21 cellular contexts compared by ENCODE assay signal in the genomic region with DNA sequence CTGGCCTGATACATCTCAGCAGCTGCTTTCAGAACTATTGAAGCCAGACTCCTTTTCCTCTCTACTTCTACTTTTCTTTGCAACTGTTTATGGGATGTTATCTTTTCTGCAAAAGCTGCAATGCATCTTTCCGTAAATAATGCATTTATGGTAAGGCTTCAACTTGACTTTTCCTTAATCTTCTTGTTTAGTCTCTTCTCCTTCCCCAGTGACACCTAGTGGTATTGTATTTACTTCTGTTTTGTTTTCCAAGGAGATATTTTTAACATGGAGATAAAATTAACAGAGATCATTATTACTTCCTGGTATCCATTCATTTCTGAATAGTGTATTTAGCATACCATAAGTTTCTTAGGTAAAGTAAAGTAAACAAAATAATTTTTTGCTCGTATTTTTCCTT.
A peak's percentile ranks its signal among the peaks of the same experiment; 100 is the strongest.
DNase-seq lines count a peak whose midpoint lies in the region; ATAC-seq and TF ChIP-seq lines count a peak whose summit lies in the region.
"Had no signal": no experiment of that assay in that cellular context is flagged by ENCODE, and none has a peak within 500 bp of the region (broad histone marks: within the 10 kb centered on the region; RNA-seq: fewer than 3 reads in every experiment).

No MANE protein-coding gene starts in this region.

- H3K9me3 ChIP-seq in A673 (ENCODE audit: low read depth, low read length, poor library complexity, severe bottlenecking) (no peaks in the 10 kb centered on the region), prostate gland (no peaks in the 10 kb centered on the region), sigmoid colon (peaks cover 0 to 4% (median 0%) of the 10 kb centered on the region in 4 donors)
- H3K9me3 ChIP-seq: esophagus squamous epithelium, right atrium auricular region, upper lobe of left lung had no signal

- DNase-seq in A673 (ENCODE audit: low spot score) = peak; percentile 11
- DNase-seq in astrocyte of the spinal cord (ENCODE audit: low read depth, low spot score) = peak; percentile 4
- peak; percentile 26 for DNase-seq in left kidney (ENCODE audit: low read depth, low spot score)
- no peak for DNase-seq in activated CD8-positive, alpha-beta memory T cell treated with anti-CD3 and anti-CD28 coated beads for 24 hours
- DNase-seq in prostate gland (ENCODE audit: low spot score) = no peak
- no peak for DNase-seq in sigmoid colon
- DNase-seq: activated CD4-positive, alpha-beta memory T cell treated with anti-CD3 and anti-CD28 coated beads, Interleukin-2, amount 10 ng/mL, durations not matched to agents 7 days and 5 days; activated T-cell treated with anti-CD3 and anti-CD28 coated beads, Interleukin-2, amount 50 U/mL, for 72 hours; CD8-positive, alpha-beta T cell; dorsolateral prefrontal cortex; esophagus squamous epithelium; islet precursor cell; NCI-H1417; stimulated activated naive CD8-positive, alpha-beta T cell treated with anti-CD3 and anti-CD28 coated beads, Interleukin-15, amount 100 ng/mL, for 72 hours; upper lobe of left lung; WERI-Rb-1 had no signal

- H3K36me3 ChIP-seq in A673 (ENCODE audit: insufficient read depth, low read length, poor library complexity, severe bottlenecking) (no peaks in the 10 kb centered on the region), prostate gland (no peaks in the 10 kb centered on the region), sigmoid colon (no peaks in the 10 kb centered on the region)
- H3K36me3 ChIP-seq: esophagus squamous epithelium, right atrium auricular region, upper lobe of left lung, WERI-Rb-1 had no signal

- intact Hi-C loops in A673 (cut with micrococcal nuclease; ENCODE audit: unreplicated experiment) = no loop called here
- intact Hi-C loops in prostate gland (cut with DNase I) = no loop called here
- intact Hi-C loops in sigmoid colon (cut with DNase I) = no loop called here

- TF ChIP-seq CTCF in A673 (conservative IDR thresholded peaks at IDR 0.05; ENCODE audit: low read depth, low read length) (peak; percentile 33; the same call in 1 of the 2 replicates), astrocyte of the spinal cord (IDR thresholded peaks at IDR 0.05; ENCODE audit: low read depth, low read length) (peak; percentile 28), prostate gland (IDR thresholded peaks at IDR 0.05) (no peak), sigmoid colon (IDR thresholded peaks at IDR 0.05) (no peak)

- H3K4me3 ChIP-seq in A673 (ENCODE audit: low read depth, low read length, poor library complexity, severe bottlenecking) (no peak overlapping the region), astrocyte of the spinal cord (ENCODE audit: low read depth, low read length) (no peak overlapping the region), prostate gland (no peak overlapping the region), sigmoid colon (no peak overlapping the region)
- H3K4me3 ChIP-seq: dorsolateral prefrontal cortex, esophagus squamous epithelium, K562, right atrium auricular region, upper lobe of left lung had no signal

- CTCF ChIA-PET in A673 (lab: Charles Lee) = no interaction called here

- H3K27ac ChIP-seq in A673 (ENCODE audit: low read depth, low read length, poor library complexity, severe bottlenecking) = no peak overlapping the region
- no peak overlapping the region for H3K27ac ChIP-seq in prostate gland
- no peak overlapping the region for H3K27ac ChIP-seq in sigmoid colon
- H3K27ac ChIP-seq: dorsolateral prefrontal cortex, esophagus squamous epithelium, right atrium auricular region, upper lobe of left lung, WERI-Rb-1 had no signal

- H3K4me1 ChIP-seq in A673 (ENCODE audit: insufficient read depth, low read length, poor library complexity, severe bottlenecking) (no peaks in the 10 kb centered on the region), prostate gland (replicated peaks) (no peaks in the 10 kb centered on the region), sigmoid colon (no peaks in the 10 kb centered on the region)
- H3K4me1 ChIP-seq: esophagus squamous epithelium, right atrium auricular region, upper lobe of left lung had no signal

- no peak for TF ChIP-seq EP300 in Ishikawa (IDR thresholded peaks at IDR 0.05; ENCODE audit: borderline replicate concordance)
- no peak for TF ChIP-seq EP300 in sigmoid colon (IDR thresholded peaks at IDR 0.05)

- WGBS in prostate gland = 16% methylated on average over 2 of the region's 2 CpGs
- WGBS in sigmoid colon, 2 donors = 18 to 50% methylated on average over 2 of the region's 2 CpGs

- ATAC-seq in HG03432 (IDR thresholded peaks at IDR 0.05; ENCODE audit: unreplicated experiment) = no peak
- ATAC-seq: activated naive CD4-positive, alpha-beta T cell treated with anti-CD3 and anti-CD28 coated beads, Interleukin-2, amount 50 U/mL, for 72 hours; activated T-cell treated with anti-CD3 and anti-CD28 coated beads, Interleukin-2, amount 50 U/mL, for 72 hours; CD8-positive, alpha-beta T cell; K562; stimulated activated naive CD8-positive, alpha-beta T cell treated with anti-CD3 and anti-CD28 coated beads, Interleukin-15, amount 100 ng/mL, for 72 hours had no signal

- POLR2A ChIA-PET in A673 (lab: Charles Lee; ENCODE audit: low non-redundant PET) = interaction anchor here (0.5 kb wide), 1 partner anchor 1547 kb away, joined by 3 read pairs; no protein-coding TSS in a partner anchor

- H3K27me3 ChIP-seq in A673 (replicated peaks; ENCODE audit: insufficient read depth, low read depth, low read length, poor library complexity) = no peaks in the 10 kb centered on the region
- no peaks in the 10 kb centered on the region for H3K27me3 ChIP-seq in prostate gland (replicated peaks; ENCODE audit: insufficient read depth)
- H3K27me3 ChIP-seq in sigmoid colon = no peaks in the 10 kb centered on the region
- H3K27me3 ChIP-seq: dorsolateral prefrontal cortex, esophagus squamous epithelium, right atrium auricular region, upper lobe of left lung had no signal

- in situ Hi-C loops in astrocyte of the spinal cord (cut with HindIII; ENCODE audit: low sequenced_read_pairs) = no loop called here

- no TSS peak for BruUV-seq in A673 (replicated peaks; lab: Mats Ljungman, UMichigan)

- TF ChIP-seq RAD21 in Ishikawa (IDR thresholded peaks at IDR 0.05; ENCODE audit: low read depth) = peak; percentile 33; the same call in 1 of the 2 replicates

- no peak for TF ChIP-seq POLR2A in prostate gland (IDR thresholded peaks at IDR 0.05)
- no peak for TF ChIP-seq POLR2A in sigmoid colon (IDR thresholded peaks at IDR 0.05)

TF ChIP-seq in Ishikawa, 13 proteins besides CTCF, POLR2A, EP300 and RAD21:
- TF ChIP-seq ZBTB7A (IDR thresholded peaks at IDR 0.05; ENCODE audit: low read depth) = no peak
- no peak for TF ChIP-seq CREB1 (IDR thresholded peaks at IDR 0.05; ENCODE audit: low read depth)
- no peak for TF ChIP-seq YY1 (IDR thresholded peaks at IDR 0.05; ENCODE audit: low read depth)
- TF ChIP-seq, protein P1, sequence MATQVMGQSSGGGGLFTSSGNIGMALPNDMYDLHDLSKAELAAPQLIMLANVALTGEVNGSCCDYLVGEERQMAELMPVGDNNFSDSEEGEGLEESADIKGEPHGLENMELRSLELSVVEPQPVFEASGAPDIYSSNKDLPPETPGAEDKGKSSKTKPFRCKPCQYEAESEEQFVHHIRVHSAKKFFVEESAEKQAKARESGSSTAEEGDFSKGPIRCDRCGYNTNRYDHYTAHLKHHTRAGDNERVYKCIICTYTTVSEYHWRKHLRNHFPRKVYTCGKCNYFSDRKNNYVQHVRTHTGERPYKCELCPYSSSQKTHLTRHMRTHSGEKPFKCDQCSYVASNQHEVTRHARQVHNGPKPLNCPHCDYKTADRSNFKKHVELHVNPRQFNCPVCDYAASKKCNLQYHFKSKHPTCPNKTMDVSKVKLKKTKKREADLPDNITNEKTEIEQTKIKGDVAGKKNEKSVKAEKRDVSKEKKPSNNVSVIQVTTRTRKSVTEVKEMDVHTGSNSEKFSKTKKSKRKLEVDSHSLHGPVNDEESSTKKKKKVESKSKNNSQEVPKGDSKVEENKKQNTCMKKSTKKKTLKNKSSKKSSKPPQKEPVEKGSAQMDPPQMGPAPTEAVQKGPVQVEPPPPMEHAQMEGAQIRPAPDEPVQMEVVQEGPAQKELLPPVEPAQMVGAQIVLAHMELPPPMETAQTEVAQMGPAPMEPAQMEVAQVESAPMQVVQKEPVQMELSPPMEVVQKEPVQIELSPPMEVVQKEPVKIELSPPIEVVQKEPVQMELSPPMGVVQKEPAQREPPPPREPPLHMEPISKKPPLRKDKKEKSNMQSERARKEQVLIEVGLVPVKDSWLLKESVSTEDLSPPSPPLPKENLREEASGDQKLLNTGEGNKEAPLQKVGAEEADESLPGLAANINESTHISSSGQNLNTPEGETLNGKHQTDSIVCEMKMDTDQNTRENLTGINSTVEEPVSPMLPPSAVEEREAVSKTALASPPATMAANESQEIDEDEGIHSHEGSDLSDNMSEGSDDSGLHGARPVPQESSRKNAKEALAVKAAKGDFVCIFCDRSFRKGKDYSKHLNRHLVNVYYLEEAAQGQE (IDR thresholded peaks at IDR 0.05; ENCODE audit: low read depth) = no peak
- TF ChIP-seq TEAD4 (IDR thresholded peaks at IDR 0.05) = no peak
- TF ChIP-seq, protein P2, sequence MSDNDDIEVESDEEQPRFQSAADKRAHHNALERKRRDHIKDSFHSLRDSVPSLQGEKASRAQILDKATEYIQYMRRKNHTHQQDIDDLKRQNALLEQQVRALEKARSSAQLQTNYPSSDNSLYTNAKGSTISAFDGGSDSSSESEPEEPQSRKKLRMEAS (IDR thresholded peaks at IDR 0.05) = no peak
- no peak for TF ChIP-seq TAF1 (IDR thresholded peaks at IDR 0.05; ENCODE audit: low read depth)
- no peak for TF ChIP-seq TCF12 (IDR thresholded peaks at IDR 0.05; ENCODE audit: low read depth)
- TF ChIP-seq CEBPB (IDR thresholded peaks at IDR 0.05) = no peak
- TF ChIP-seq FOXM1 (IDR thresholded peaks at IDR 0.05; ENCODE audit: borderline replicate concordance, low read depth) = no peak
- TF ChIP-seq, protein P3, sequence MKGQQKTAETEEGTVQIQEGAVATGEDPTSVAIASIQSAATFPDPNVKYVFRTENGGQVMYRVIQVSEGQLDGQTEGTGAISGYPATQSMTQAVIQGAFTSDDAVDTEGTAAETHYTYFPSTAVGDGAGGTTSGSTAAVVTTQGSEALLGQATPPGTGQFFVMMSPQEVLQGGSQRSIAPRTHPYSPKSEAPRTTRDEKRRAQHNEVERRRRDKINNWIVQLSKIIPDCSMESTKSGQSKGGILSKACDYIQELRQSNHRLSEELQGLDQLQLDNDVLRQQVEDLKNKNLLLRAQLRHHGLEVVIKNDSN (IDR thresholded peaks at IDR 0.05) = no peak
- no peak for TF ChIP-seq EGR1 (IDR thresholded peaks at IDR 0.05)
- no peak for TF ChIP-seq NFIC (IDR thresholded peaks at IDR 0.05)

Comparison
In these comparisons a context has a peak if more than half of its experiments do, and no peak if none do; other contexts are left out.
1. DNase-seq: peak in A673 (single experiment), astrocyte of the spinal cord (single experiment) and left kidney (single experiment); none in activated CD8-positive, alpha-beta memory T cell treated with anti-CD3 and anti-CD28 coated beads for 24 hours (single experiment), prostate gland (single experiment) and sigmoid colon (single experiment).
2. CTCF ChIP-seq: peak in A673 (single experiment) and astrocyte of the spinal cord (single experiment); none in prostate gland (0 of 4) and sigmoid colon (0 of 4).